10 cellular contexts compared by ENCODE assay signal in genomic region chr17:47305302-47305923, GRCh38. TPM values are rescaled to one million over a fixed set of nuclear protein-coding genes. Genes with fewer than 3 reads are reported as not detected.
DNase-seq lines count a peak whose midpoint lies in the region; ATAC-seq and TF ChIP-seq lines count a peak whose summit lies in the region.
"Had no signal": no experiment of that assay in that cellular context is flagged by ENCODE, and none has a peak within 500 bp of the region (broad histone marks: within the 10 kb centered on the region; RNA-seq: fewer than 3 reads in every experiment).

No MANE protein-coding gene starts in this region.

- H3K27ac ChIP-seq in mesendoderm (ENCODE audit: low read depth, low read length) (no peak overlapping the region), testis (no peak overlapping the region)

- intact Hi-C loops in testis (cut with DNase I; ENCODE audit: low total_unique reads): no loop called here

- no peak overlapping the region for H3K56ac ChIP-seq in mesendoderm (ENCODE audit: low read length)

- no peak overlapping the region for H4K8ac ChIP-seq in mesendoderm (ENCODE audit: low read depth, low read length)

- peak overlapping the region; percentile 33 for H3K18ac ChIP-seq in mesendoderm (ENCODE audit: low read length)

- H3K23ac ChIP-seq in mesendoderm (ENCODE audit: low read length): no peak overlapping the region

- in situ Hi-C loops in ACHN (cut with HindIII; ENCODE audit: low pct_ligation_motif_present, low pct_unique_long_range_greater_than_20kb, low sequenced_read_pairs): no loop called here

- no peaks in the 10 kb centered on the region for H3K79me2 ChIP-seq in mesendoderm (ENCODE audit: control insufficient read depth, insufficient read depth, low read length)

- no peak for TF ChIP-seq POLR2A in testis (IDR thresholded peaks at IDR 0.05)

- no peak overlapping the region for H2BK5ac ChIP-seq in mesendoderm (ENCODE audit: low read length)

- no peak overlapping the region for H2BK15ac ChIP-seq in mesendoderm (replicated peaks; ENCODE audit: low read depth)

- H2BK120ac ChIP-seq in mesendoderm (ENCODE audit: low read depth, low read length): no peak overlapping the region

- DNase-seq in ACHN (peak; percentile 96), M059J (ENCODE audit: low read depth) (peak; percentile 97), dedifferentiated amniotic fluid mesenchymal stem cell (ENCODE audit: extremely low spot score) (peak; percentile 89), mesendoderm (peak; percentile 71), HPDE6-E6E7 (ENCODE audit: extremely low spot score) (no peak), GDM1 (lab: John Stamatoyannopoulos, UW) (no peak), testis (no peak)
- DNase-seq: H9, NCI-H2029 had no signal

- H3K4ac ChIP-seq in mesendoderm (ENCODE audit: low read depth, low read length): no peak overlapping the region

- H3K4me2 ChIP-seq in mesendoderm (ENCODE audit: low read length): no peak overlapping the region

- H3K4me1 ChIP-seq in mesendoderm (ENCODE audit: control insufficient read depth, low read depth, low read length) (peaks cover 3% of the 10 kb centered on the region), testis (peaks cover 5% of the 10 kb centered on the region)

- H3K27me3 ChIP-seq in mesendoderm (ENCODE audit: insufficient read depth, low read length, poor library complexity): no peaks in the 10 kb centered on the region
- H3K27me3 ChIP-seq in testis: no peaks in the 10 kb centered on the region

- H3K4me3 ChIP-seq in mesendoderm (ENCODE audit: low read length) (no peak overlapping the region), testis (no peak overlapping the region)

- no CpG with 5 or more reads among the region's 4 CpGs for WGBS in mesendoderm (ENCODE audit: extremely low coverage, insufficient coverage, low lambda C conversion rate)
- WGBS in testis, 2 donors: 64 to 68% methylated on average over 4 of the region's 4 CpGs

- H3K36me3 ChIP-seq in mesendoderm (ENCODE audit: control insufficient read depth, insufficient read depth, low read length) (no peaks in the 10 kb centered on the region), testis (ENCODE audit: low read depth, missing control alignments) (no peaks in the 10 kb centered on the region)

- no peak overlapping the region for H4K5ac ChIP-seq in mesendoderm (ENCODE audit: low read length)

- ATAC-seq in GM21447 (IDR thresholded peaks at IDR 0.05; ENCODE audit: unreplicated experiment): no peak

- H3K9ac ChIP-seq in mesendoderm (ENCODE audit: low read length): no peak overlapping the region

- no peaks in the 10 kb centered on the region for H3K9me3 ChIP-seq in testis

- TF ChIP-seq CTCF in testis (IDR thresholded peaks at IDR 0.05): no peak

- H2AK5ac ChIP-seq in mesendoderm (ENCODE audit: low read length): no peak overlapping the region

- no peaks in the 10 kb centered on the region for H3K79me1 ChIP-seq in mesendoderm (ENCODE audit: low read length)

RNA-seq across cellular contexts. Expression of gene EFCAB13, which starts 18.3 kb away (rescaled TPM):
- total RNA-seq in M059J (2014; rRNA removed; shearing (Covaris generic)): 2.5 and 3.1 TPM in 2 replicates
- 0.31 TPM for polyA plus RNA-seq in mesendoderm (2013, experiment 1 of 2)
- polyA plus RNA-seq in mesendoderm (2013, experiment 2 of 2): 0.31 TPM
- total RNA-seq in testis: 10 to 100 TPM; 23.2 to 37.7 TPM
- polyA plus RNA-seq in testis (ENCODE audit: insufficient read depth, low read depth, low replicate concordance): 22.9 TPM

RNA-seq across cellular contexts. Expression of gene ITGB3, which starts 51.8 kb away (rescaled TPM):
- total RNA-seq in M059J (2014; rRNA removed; shearing (Covaris generic)): 0.94 and 3.1 TPM in 2 replicates
- not detected for polyA plus RNA-seq in mesendoderm (2013, experiment 1 of 2)
- 0.06 TPM for polyA plus RNA-seq in mesendoderm (2013, experiment 2 of 2)
- total RNA-seq in testis: 10 to 100 TPM in 1 of 2 donors, 1 to 10 TPM in 1; 6.9 to 10.3 TPM
- polyA plus RNA-seq in testis (ENCODE audit: insufficient read depth, low read depth, low replicate concordance): 7.6 TPM
- total RNA-seq: H9 had no signal

Comparison
In these comparisons a context has a peak if more than half of its experiments do, and no peak if none do; other contexts are left out.
1. DNase-seq: peak in ACHN (single experiment), M059J (single experiment), dedifferentiated amniotic fluid mesenchymal stem cell (single experiment) and mesendoderm (single experiment); none in HPDE6-E6E7 (single experiment), GDM1 (single experiment) and testis (single experiment).